Comparison of ENCODE assay signal across 23 cellular contexts in the genomic region with DNA sequence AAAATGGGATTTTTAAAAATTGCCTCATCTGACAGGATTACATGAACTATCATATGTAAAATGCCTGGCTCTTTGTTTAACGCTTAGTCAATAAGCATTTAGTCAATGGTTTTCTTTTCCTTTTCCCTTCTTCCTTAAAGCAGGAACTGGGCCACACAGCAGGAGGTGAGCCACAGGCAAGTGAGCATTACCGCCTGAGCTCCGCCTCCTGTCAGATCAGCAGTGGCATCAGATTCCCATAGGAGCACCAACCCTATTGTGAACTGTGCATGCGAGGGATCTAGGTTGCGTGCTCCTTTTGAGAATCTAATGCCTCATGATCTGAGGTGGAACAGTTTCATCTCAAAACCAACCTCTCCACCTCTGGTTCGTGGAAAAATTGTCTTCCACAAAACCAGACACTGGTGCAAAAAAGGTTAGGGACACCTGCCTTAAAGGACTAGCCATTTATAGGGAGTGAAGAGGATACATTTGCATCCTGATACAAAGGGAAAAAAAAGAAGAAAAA.
"Had no signal": no experiment of that assay in that cellular context is flagged by ENCODE, and none has a peak within 500 bp of the region (broad histone marks: within the 10 kb centered on the region; RNA-seq: fewer than 3 reads in every experiment).

No MANE protein-coding gene starts in this region.

- H3K9me3 Mint-ChIP-seq: activated T-helper 17 cell treated with anti-CD3 and anti-CD28 coated beads, Interleukin-2, amount 50 U/mL, for 72 hours; mesothelial cell of epicardium; stimulated activated naive CD8-positive, alpha-beta T cell treated with anti-CD3 and anti-CD28 coated beads, Interleukin-15, Interleukin-2, amounts not matched to agents 100 ng/mL and 50 ng/mL, for 24 hours had no signal

- H3K27me3 ChIP-seq: adrenal gland, foreskin keratinocyte, neural progenitor cell, right lobe of liver, thyroid gland, upper lobe of right lung had no signal

- DNase-seq: activated T-cell treated with anti-CD3 and anti-CD28 coated beads, Interleukin-2, amount 50 U/mL, for 1 hour; adrenal gland; central memory CD4-positive, alpha-beta T cell; dermis blood vessel endothelial cell; effector CD8-positive, alpha-beta T cell; erythroblast; foreskin keratinocyte; kidney glomerular epithelial cell; left ventricle myocardium inferior; naive thymus-derived CD8-positive, alpha-beta T cell; posterior cingulate gyrus; right lobe of liver; stimulated activated CD4-positive, alpha-beta T cell treated with anti-CD3 and anti-CD28 coated beads, Interleukin-1b, Interleukin-23, amount 100 ng/mL, for 48 hours; thyroid gland; upper lobe of right lung had no signal

- H3K27ac ChIP-seq: adrenal gland, foreskin keratinocyte, left ventricle myocardium inferior, neural progenitor cell, right lobe of liver, skin epidermis, thyroid gland, upper lobe of right lung had no signal

- H3K4me1 ChIP-seq: adrenal gland, foreskin keratinocyte, left ventricle myocardium inferior, right lobe of liver, thyroid gland, upper lobe of right lung had no signal

- H3K4me3 ChIP-seq: adrenal gland, left ventricle myocardium inferior, neural progenitor cell, right lobe of liver, skin epidermis, thyroid gland, upper lobe of right lung had no signal

- H3K27ac Mint-ChIP-seq: activated naive CD8-positive, alpha-beta T cell; activated T-helper 17 cell treated with anti-CD3 and anti-CD28 coated beads, Interleukin-2, amount 50 U/mL, for 72 hours; mesothelial cell of epicardium; neural progenitor cell; stimulated activated naive CD8-positive, alpha-beta T cell treated with anti-CD3 and anti-CD28 coated beads, Interleukin-15, Interleukin-2, amounts not matched to agents 100 ng/mL and 50 ng/mL, for 24 hours had no signal

- FAIRE-seq: astrocyte, TTC549 had no signal

- H3K9me3 ChIP-seq: adrenal gland, left ventricle myocardium inferior, right lobe of liver, thyroid gland, upper lobe of right lung had no signal

- ATAC-seq: activated T-helper 17 cell treated with anti-CD3 and anti-CD28 coated beads, Interleukin-2, amount 50 U/mL, for 72 hours; foreskin keratinocyte; naive thymus-derived CD8-positive, alpha-beta T cell; right lobe of liver; upper lobe of right lung had no signal

- H3K36me3 ChIP-seq: adrenal gland, left ventricle myocardium inferior, neural progenitor cell, right lobe of liver, thyroid gland, upper lobe of right lung had no signal

- H3K36me3 Mint-ChIP-seq: mesothelial cell of epicardium; naive thymus-derived CD8-positive, alpha-beta T cell; neural progenitor cell had no signal
